19 cellular contexts compared by ENCODE assay signal in the genomic region with DNA sequence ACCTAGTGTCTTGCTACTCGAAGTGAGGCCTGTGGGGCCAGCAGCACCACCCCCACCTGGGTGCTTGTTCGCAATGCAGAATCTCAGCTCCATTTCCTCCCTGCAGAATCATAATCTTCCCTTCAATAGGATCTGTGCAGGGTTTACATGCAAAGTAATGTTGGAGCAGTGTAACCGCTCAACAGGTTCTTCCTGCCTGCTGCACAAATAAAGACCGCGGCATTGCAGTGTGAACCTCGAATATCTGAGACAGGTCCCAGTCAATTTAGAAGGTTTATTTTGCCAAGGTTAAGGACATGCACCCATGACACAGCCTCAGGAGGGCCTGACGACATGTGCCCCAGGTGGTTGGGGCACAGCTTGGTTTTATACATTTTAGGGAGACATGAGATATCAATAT.
"Had no signal": no experiment of that assay in that cellular context is flagged by ENCODE, and none has a peak within 500 bp of the region (broad histone marks: within the 10 kb centered on the region; RNA-seq: fewer than 3 reads in every experiment).

No MANE protein-coding gene starts in this region.

- H3K27ac Mint-ChIP-seq: activated B cell treated with CpG ODN at 0.5 μM for 24 hours; activated CD4-positive, alpha-beta T cell treated with anti-CD3 and anti-CD28 coated beads, Interleukin-2, amount 10 ng/mL, durations not matched to agents 24 days and 14 days; activated naive CD4-positive, alpha-beta T cell treated with anti-CD3 and anti-CD28 coated beads, Interleukin-2, amount 10 ng/mL, durations not matched to agents 7 days and 5 days; activated T-helper 17 cell treated with anti-CD3 and anti-CD28 coated beads, Interleukin-2, amount 50 U/mL, for 72 hours; dendritic cell treated with granulocyte-macrophage colony-stimulating factor and Interleukin-4, amounts not matched to agents 40 ng/mL and 50 ng/mL, for 4 days; effector memory CD8-positive, alpha-beta T cell; T-helper 17 cell had no signal

- H3K4me3 Mint-ChIP-seq: activated B cell treated with CpG ODN at 0.5 μM for 24 hours; activated CD4-positive, alpha-beta T cell treated with anti-CD3 and anti-CD28 coated beads, Interleukin-2, amount 10 ng/mL, durations not matched to agents 24 days and 14 days; activated naive CD4-positive, alpha-beta T cell treated with anti-CD3 and anti-CD28 coated beads, Interleukin-2, amount 10 ng/mL, durations not matched to agents 7 days and 5 days; activated T-helper 17 cell treated with anti-CD3 and anti-CD28 coated beads, Interleukin-2, amount 50 U/mL, for 72 hours; dendritic cell treated with granulocyte-macrophage colony-stimulating factor and Interleukin-4, amounts not matched to agents 40 ng/mL and 50 ng/mL, for 4 days; effector memory CD8-positive, alpha-beta T cell; naive B cell; T-helper 17 cell had no signal

- H3K4me1 ChIP-seq: suprapubic skin had no signal

- H3K36me3 ChIP-seq: sigmoid colon, suprapubic skin, upper lobe of left lung had no signal

- H3K4me3 ChIP-seq: sigmoid colon, suprapubic skin, upper lobe of left lung had no signal

- DNase-seq: activated B cell treated with CpG ODN at 0.5 μM for 24 hours; activated CD4-positive, alpha-beta T cell treated with anti-CD3 and anti-CD28 coated beads, Interleukin-2, amount 10 ng/mL, durations not matched to agents 24 days and 14 days; activated CD8-positive, alpha-beta memory T cell treated with anti-CD3 and anti-CD28 coated beads for 24 hours; activated naive CD4-positive, alpha-beta T cell treated with anti-CD3 and anti-CD28 coated beads, Interleukin-2, amount 10 ng/mL, durations not matched to agents 7 days and 5 days; effector memory CD8-positive, alpha-beta T cell; erythroblast; kidney; midbrain; naive B cell; sigmoid colon; stimulated activated CD4-positive, alpha-beta T cell treated with anti-CD3 and anti-CD28 coated beads, Interleukin-12 subunit alpha, Interleukin-12 subunit beta, amount 100 ng/mL, for 4 hours; stimulated activated CD4-positive, alpha-beta T cell treated with anti-CD3 and anti-CD28 coated beads, Interleukin-2, amount 100 ng/mL, for 48 hours; stimulated activated CD8-positive, alpha-beta memory T cell treated with anti-CD3 and anti-CD28 coated beads, Interleukin-4, amount 100 ng/mL, for 48 hours; stimulated activated naive CD8-positive, alpha-beta T cell treated with anti-CD3 and anti-CD28 coated beads, Interleukin-15, Interleukin-2, amounts not matched to agents 100 U/mL and 50 U/mL, for 24 hours; T-helper 17 cell; upper lobe of left lung had no signal

- H3K9me3 ChIP-seq: sigmoid colon, suprapubic skin, upper lobe of left lung had no signal

- ATAC-seq: activated T-helper 17 cell treated with anti-CD3 and anti-CD28 coated beads, Interleukin-2, amount 50 U/mL, for 72 hours; effector memory CD8-positive, alpha-beta T cell; stimulated activated naive CD8-positive, alpha-beta T cell treated with anti-CD3 and anti-CD28 coated beads, Interleukin-15, Interleukin-2, amounts not matched to agents 100 U/mL and 50 U/mL, for 24 hours; T-helper 17 cell had no signal

- H3K27me3 ChIP-seq: sigmoid colon, suprapubic skin, upper lobe of left lung had no signal

- H3K36me3 Mint-ChIP-seq: activated naive CD4-positive, alpha-beta T cell treated with anti-CD3 and anti-CD28 coated beads, Interleukin-2, amount 10 ng/mL, durations not matched to agents 7 days and 5 days; naive B cell had no signal

- H3K9me3 Mint-ChIP-seq: activated CD4-positive, alpha-beta T cell treated with anti-CD3 and anti-CD28 coated beads, Interleukin-2, amount 10 ng/mL, durations not matched to agents 24 days and 14 days; activated naive CD4-positive, alpha-beta T cell treated with anti-CD3 and anti-CD28 coated beads, Interleukin-2, amount 10 ng/mL, durations not matched to agents 7 days and 5 days; dendritic cell treated with granulocyte-macrophage colony-stimulating factor and Interleukin-4, amounts not matched to agents 40 ng/mL and 50 ng/mL, for 4 days; effector memory CD8-positive, alpha-beta T cell had no signal

- H3K27ac ChIP-seq: suprapubic skin had no signal

- H3K4me1 Mint-ChIP-seq: activated B cell treated with CpG ODN at 0.5 μM for 24 hours; activated CD4-positive, alpha-beta T cell treated with anti-CD3 and anti-CD28 coated beads, Interleukin-2, amount 10 ng/mL, durations not matched to agents 24 days and 14 days; activated T-helper 17 cell treated with anti-CD3 and anti-CD28 coated beads, Interleukin-2, amount 50 U/mL, for 72 hours; naive B cell had no signal

- H3K27me3 Mint-ChIP-seq: activated B cell treated with CpG ODN at 0.5 μM for 24 hours; activated CD4-positive, alpha-beta T cell treated with anti-CD3 and anti-CD28 coated beads, Interleukin-2, amount 10 ng/mL, durations not matched to agents 24 days and 14 days; activated naive CD4-positive, alpha-beta T cell treated with anti-CD3 and anti-CD28 coated beads, Interleukin-2, amount 10 ng/mL, durations not matched to agents 7 days and 5 days had no signal
